In the genomic region with DNA sequence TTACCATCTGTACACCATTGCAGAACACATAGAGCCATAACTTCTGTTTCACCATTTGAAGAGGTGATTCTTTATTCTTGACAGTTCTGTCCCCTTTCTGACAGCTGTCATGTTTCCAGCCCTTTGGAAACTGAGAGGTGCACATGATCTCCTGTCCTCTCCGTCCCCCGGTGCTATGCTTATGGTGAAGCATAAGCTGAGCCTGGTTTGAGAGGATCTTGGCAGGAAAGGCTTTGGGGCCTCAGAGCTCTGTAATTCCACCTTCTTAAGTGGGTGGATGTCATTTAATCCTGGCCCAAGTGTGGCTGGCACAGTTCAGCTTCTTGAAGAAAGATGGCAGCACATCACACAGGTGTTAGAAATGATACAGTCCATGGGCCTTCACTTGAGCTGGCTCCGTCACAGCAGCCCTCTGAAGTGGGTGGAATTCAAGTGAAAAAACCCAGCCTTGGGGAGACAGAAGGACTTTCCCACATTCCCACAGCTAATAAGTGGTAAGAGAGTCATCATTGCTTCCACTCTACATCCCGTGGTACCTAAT, we compare ENCODE assay signal across 1 cellular context.
TF ChIP-seq lines count a peak whose summit lies in the region.

No MANE protein-coding gene starts in this region.

TF ChIP-seq in GM23338, 12 proteins besides CTCF, POLR2A, EP300 and RAD21 (continued from another document):
- TF ChIP-seq, protein P1, sequence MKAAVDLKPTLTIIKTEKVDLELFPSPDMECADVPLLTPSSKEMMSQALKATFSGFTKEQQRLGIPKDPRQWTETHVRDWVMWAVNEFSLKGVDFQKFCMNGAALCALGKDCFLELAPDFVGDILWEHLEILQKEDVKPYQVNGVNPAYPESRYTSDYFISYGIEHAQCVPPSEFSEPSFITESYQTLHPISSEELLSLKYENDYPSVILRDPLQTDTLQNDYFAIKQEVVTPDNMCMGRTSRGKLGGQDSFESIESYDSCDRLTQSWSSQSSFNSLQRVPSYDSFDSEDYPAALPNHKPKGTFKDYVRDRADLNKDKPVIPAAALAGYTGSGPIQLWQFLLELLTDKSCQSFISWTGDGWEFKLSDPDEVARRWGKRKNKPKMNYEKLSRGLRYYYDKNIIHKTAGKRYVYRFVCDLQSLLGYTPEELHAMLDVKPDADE (IDR thresholded peaks at IDR 0.05) = no peak
- no peak for TF ChIP-seq EZH2phosphoT487 (IDR thresholded peaks at IDR 0.05; ENCODE audit: unreplicated experiment)
- TF ChIP-seq, protein P2, sequence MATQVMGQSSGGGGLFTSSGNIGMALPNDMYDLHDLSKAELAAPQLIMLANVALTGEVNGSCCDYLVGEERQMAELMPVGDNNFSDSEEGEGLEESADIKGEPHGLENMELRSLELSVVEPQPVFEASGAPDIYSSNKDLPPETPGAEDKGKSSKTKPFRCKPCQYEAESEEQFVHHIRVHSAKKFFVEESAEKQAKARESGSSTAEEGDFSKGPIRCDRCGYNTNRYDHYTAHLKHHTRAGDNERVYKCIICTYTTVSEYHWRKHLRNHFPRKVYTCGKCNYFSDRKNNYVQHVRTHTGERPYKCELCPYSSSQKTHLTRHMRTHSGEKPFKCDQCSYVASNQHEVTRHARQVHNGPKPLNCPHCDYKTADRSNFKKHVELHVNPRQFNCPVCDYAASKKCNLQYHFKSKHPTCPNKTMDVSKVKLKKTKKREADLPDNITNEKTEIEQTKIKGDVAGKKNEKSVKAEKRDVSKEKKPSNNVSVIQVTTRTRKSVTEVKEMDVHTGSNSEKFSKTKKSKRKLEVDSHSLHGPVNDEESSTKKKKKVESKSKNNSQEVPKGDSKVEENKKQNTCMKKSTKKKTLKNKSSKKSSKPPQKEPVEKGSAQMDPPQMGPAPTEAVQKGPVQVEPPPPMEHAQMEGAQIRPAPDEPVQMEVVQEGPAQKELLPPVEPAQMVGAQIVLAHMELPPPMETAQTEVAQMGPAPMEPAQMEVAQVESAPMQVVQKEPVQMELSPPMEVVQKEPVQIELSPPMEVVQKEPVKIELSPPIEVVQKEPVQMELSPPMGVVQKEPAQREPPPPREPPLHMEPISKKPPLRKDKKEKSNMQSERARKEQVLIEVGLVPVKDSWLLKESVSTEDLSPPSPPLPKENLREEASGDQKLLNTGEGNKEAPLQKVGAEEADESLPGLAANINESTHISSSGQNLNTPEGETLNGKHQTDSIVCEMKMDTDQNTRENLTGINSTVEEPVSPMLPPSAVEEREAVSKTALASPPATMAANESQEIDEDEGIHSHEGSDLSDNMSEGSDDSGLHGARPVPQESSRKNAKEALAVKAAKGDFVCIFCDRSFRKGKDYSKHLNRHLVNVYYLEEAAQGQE (IDR thresholded peaks at IDR 0.05; ENCODE audit: unreplicated experiment) = no peak
- TF ChIP-seq, protein P3, sequence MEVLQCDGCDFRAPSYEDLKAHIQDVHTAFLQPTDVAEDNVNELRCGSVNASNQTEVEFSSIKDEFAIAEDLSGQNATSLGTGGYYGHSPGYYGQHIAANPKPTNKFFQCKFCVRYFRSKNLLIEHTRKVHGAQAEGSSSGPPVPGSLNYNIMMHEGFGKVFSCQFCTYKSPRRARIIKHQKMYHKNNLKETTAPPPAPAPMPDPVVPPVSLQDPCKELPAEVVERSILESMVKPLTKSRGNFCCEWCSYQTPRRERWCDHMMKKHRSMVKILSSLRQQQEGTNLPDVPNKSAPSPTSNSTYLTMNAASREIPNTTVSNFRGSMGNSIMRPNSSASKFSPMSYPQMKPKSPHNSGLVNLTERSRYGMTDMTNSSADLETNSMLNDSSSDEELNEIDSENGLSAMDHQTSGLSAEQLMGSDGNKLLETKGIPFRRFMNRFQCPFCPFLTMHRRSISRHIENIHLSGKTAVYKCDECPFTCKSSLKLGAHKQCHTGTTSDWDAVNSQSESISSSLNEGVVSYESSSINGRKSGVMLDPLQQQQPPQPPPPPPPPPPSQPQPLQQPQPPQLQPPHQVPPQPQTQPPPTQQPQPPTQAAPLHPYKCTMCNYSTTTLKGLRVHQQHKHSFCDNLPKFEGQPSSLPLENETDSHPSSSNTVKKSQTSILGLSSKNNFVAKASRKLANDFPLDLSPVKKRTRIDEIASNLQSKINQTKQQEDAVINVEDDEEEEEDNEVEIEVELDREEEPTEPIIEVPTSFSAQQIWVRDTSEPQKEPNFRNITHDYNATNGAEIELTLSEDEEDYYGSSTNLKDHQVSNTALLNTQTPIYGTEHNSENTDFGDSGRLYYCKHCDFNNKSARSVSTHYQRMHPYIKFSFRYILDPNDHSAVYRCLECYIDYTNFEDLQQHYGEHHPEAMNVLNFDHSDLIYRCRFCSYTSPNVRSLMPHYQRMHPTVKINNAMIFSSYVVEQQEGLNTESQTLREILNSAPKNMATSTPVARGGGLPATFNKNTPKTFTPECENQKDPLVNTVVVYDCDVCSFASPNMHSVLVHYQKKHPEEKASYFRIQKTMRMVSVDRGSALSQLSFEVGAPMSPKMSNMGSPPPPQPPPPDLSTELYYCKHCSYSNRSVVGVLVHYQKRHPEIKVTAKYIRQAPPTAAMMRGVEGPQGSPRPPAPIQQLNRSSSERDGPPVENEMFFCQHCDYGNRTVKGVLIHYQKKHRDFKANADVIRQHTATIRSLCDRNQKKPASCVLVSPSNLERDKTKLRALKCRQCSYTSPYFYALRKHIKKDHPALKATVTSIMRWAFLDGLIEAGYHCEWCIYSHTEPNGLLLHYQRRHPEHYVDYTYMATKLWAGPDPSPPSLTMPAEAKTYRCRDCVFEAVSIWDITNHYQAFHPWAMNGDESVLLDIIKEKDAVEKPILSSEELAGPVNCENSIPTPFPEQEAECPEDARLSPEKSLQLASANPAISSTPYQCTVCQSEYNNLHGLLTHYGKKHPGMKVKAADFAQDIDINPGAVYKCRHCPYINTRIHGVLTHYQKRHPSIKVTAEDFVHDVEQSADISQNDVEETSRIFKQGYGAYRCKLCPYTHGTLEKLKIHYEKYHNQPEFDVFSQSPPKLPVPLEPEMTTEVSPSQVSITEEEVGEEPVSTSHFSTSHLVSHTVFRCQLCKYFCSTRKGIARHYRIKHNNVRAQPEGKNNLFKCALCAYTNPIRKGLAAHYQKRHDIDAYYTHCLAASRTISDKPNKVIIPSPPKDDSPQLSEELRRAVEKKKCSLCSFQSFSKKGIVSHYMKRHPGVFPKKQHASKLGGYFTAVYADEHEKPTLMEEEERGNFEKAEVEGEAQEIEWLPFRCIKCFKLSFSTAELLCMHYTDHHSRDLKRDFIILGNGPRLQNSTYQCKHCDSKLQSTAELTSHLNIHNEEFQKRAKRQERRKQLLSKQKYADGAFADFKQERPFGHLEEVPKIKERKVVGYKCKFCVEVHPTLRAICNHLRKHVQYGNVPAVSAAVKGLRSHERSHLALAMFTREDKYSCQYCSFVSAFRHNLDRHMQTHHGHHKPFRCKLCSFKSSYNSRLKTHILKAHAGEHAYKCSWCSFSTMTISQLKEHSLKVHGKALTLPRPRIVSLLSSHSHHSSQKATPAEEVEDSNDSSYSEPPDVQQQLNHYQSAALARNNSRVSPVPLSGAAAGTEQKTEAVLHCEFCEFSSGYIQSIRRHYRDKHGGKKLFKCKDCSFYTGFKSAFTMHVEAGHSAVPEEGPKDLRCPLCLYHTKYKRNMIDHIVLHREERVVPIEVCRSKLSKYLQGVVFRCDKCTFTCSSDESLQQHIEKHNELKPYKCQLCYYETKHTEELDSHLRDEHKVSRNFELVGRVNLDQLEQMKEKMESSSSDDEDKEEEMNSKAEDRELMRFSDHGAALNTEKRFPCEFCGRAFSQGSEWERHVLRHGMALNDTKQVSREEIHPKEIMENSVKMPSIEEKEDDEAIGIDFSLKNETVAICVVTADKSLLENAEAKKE (CRISPR knock-in tag; IDR thresholded peaks at IDR 0.05) = no peak
